Comparison of ENCODE assay signal across 21 cellular contexts in the genomic region with DNA sequence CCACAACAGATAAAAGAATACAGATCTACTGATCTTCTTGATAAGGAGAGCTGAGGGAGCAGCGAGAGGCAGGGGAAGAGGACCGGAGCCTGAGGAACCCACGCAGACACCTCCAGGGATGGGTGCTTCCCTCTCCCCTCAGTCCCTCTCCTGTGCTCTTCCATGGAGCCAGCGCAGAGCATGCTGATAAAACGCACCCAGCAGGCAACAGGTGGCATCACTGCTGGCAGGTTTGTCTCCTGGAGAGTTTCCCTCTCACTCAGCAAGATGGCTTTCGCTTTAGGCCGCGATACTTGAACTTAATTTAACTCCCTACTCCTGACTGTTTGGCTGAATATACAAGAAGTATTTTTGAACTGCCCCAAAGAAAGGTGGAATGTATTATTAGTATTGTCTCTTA.
"Had no signal": no experiment of that assay in that cellular context is flagged by ENCODE, and none has a peak within 500 bp of the region (broad histone marks: within the 10 kb centered on the region; RNA-seq: fewer than 3 reads in every experiment).

No MANE protein-coding gene starts in this region.

- ATAC-seq: activated T-cell treated with anti-CD3 and anti-CD28 coated beads, Interleukin-2, amount 50 U/mL, for 4 hours; activated T-helper 17 cell treated with anti-CD3 and anti-CD28 coated beads, Interleukin-2, amount 50 U/mL, for 72 hours; effector memory CD8-positive, alpha-beta T cell; gastroesophageal sphincter; right cardiac atrium had no signal

- H3K4me3 Mint-ChIP-seq: activated CD4-positive, alpha-beta memory T cell treated with anti-CD3 and anti-CD28 coated beads, Interleukin-2, amount 10 ng/mL, durations not matched to agents 7 days and 5 days; activated CD4-positive, alpha-beta T cell treated with anti-CD3 and anti-CD28 coated beads, Interleukin-2, amount 10 ng/mL, durations not matched to agents 7 days and 5 days; activated T-cell treated with anti-CD3 and anti-CD28 coated beads, Interleukin-2, amount 50 U/mL, for 4 hours; activated T-helper 17 cell treated with anti-CD3 and anti-CD28 coated beads, Interleukin-2, amount 50 U/mL, for 72 hours; effector memory CD8-positive, alpha-beta T cell; neural crest cell had no signal

- H3K9me3 Mint-ChIP-seq: activated CD4-positive, alpha-beta memory T cell treated with anti-CD3 and anti-CD28 coated beads, Interleukin-2, amount 10 ng/mL, durations not matched to agents 7 days and 5 days; activated CD4-positive, alpha-beta T cell treated with anti-CD3 and anti-CD28 coated beads, Interleukin-2, amount 10 ng/mL, durations not matched to agents 7 days and 5 days; activated T-cell treated with anti-CD3 and anti-CD28 coated beads, Interleukin-2, amount 50 U/mL, for 4 hours; activated T-helper 17 cell treated with anti-CD3 and anti-CD28 coated beads, Interleukin-2, amount 50 U/mL, for 72 hours; effector memory CD8-positive, alpha-beta T cell; neural crest cell had no signal

- H3K27ac Mint-ChIP-seq: activated CD4-positive, alpha-beta memory T cell treated with anti-CD3 and anti-CD28 coated beads, Interleukin-2, amount 10 ng/mL, durations not matched to agents 7 days and 5 days; activated CD4-positive, alpha-beta T cell treated with anti-CD3 and anti-CD28 coated beads, Interleukin-2, amount 10 ng/mL, durations not matched to agents 7 days and 5 days; activated T-helper 17 cell treated with anti-CD3 and anti-CD28 coated beads, Interleukin-2, amount 50 U/mL, for 72 hours; effector memory CD8-positive, alpha-beta T cell had no signal

- H3K4me1 Mint-ChIP-seq: activated CD4-positive, alpha-beta memory T cell treated with anti-CD3 and anti-CD28 coated beads, Interleukin-2, amount 10 ng/mL, durations not matched to agents 7 days and 5 days; activated CD4-positive, alpha-beta T cell treated with anti-CD3 and anti-CD28 coated beads, Interleukin-2, amount 10 ng/mL, durations not matched to agents 7 days and 5 days; activated T-helper 17 cell treated with anti-CD3 and anti-CD28 coated beads, Interleukin-2, amount 50 U/mL, for 72 hours had no signal

- H3K27me3 Mint-ChIP-seq: activated CD4-positive, alpha-beta T cell treated with anti-CD3 and anti-CD28 coated beads, Interleukin-2, amount 10 ng/mL, durations not matched to agents 7 days and 5 days had no signal

- DNase-seq: activated CD4-positive, alpha-beta memory T cell treated with anti-CD3 and anti-CD28 coated beads, Interleukin-2, amount 10 ng/mL, durations not matched to agents 7 days and 5 days; activated CD4-positive, alpha-beta T cell treated with anti-CD3 and anti-CD28 coated beads, Interleukin-2, amount 10 ng/mL, durations not matched to agents 7 days and 5 days; activated CD4-positive, CD25-positive, alpha-beta regulatory T cell treated with anti-CD3 and anti-CD28 coated beads, Interleukin-2, amount 50 U/mL, for 72 hours; activated gamma-delta T cell treated with Interleukin-2 at 50 U/mL for 16 hours; activated naive CD4-positive, alpha-beta T cell treated with anti-CD3 and anti-CD28 coated beads, Interleukin-2, amount 50 U/mL, for 16 hours; activated T-cell treated with anti-CD3 and anti-CD28 coated beads, Interleukin-2, amount 50 U/mL, for 4 hours; amniotic stem cell; brain microvascular endothelial cell; dorsolateral prefrontal cortex; effector memory CD8-positive, alpha-beta T cell; erythroblast; islet precursor cell; left ventricle myocardium inferior; occipital lobe; right cardiac atrium; stimulated activated CD4-positive, alpha-beta T cell treated with anti-CD3 and anti-CD28 coated beads, Interleukin-15, amount 100 ng/mL, for 24 hours; stimulated activated naive CD4-positive, alpha-beta T cell treated with Interleukin-2 at 50 U/mL for 16 hours; WERI-Rb-1 had no signal
